20 cellular contexts compared by ENCODE assay signal in genomic region chr21:27261676-27262075, GRCh38.
"Had no signal": no experiment of that assay in that cellular context is flagged by ENCODE, and none has a peak within 500 bp of the region (broad histone marks: within the 10 kb centered on the region; RNA-seq: fewer than 3 reads in every experiment).

No MANE protein-coding gene starts in this region.

- H3K27ac ChIP-seq: coronary artery, hepatocyte, left lung, prostate gland, right atrium auricular region, suprapubic skin, tibial nerve had no signal

- H3K27me3 ChIP-seq: hepatocyte, left lung, right atrium auricular region, suprapubic skin, tibial nerve had no signal

- H2AFZ ChIP-seq: hepatocyte had no signal

- H3K79me2 ChIP-seq: hepatocyte had no signal

- H3K4me2 ChIP-seq: hepatocyte had no signal

- DNase-seq: activated CD4-positive, alpha-beta T cell treated with anti-CD3 and anti-CD28 coated beads for 1 hour; activated T-cell treated with anti-CD3 and anti-CD28 coated beads, Interleukin-2, amount 50 U/mL, for 1 hour; amniotic stem cell; foreskin melanocyte; glutamatergic neuron; immature natural killer cell; kidney glomerular epithelial cell; left lung; stimulated activated CD4-positive, alpha-beta T cell treated with anti-CD3 and anti-CD28 coated beads, Interleukin-12 subunit alpha, Interleukin-12 subunit beta, amount 100 ng/mL, for 4 hours; stimulated activated CD4-positive, alpha-beta T cell treated with anti-CD3 and anti-CD28 coated beads, Interleukin-4, amount 100 ng/mL, for 4 hours; stimulated activated naive CD8-positive, alpha-beta T cell treated with anti-CD3 and anti-CD28 coated beads, Interleukin-15, amount 100 ng/mL, for 72 hours; T-cell had no signal

- H3K4me1 ChIP-seq: left lung, prostate gland, right atrium auricular region, suprapubic skin, tibial nerve had no signal

- H3K36me3 ChIP-seq: left lung, prostate gland, right atrium auricular region, suprapubic skin, tibial nerve had no signal

- ATAC-seq: left lung; natural killer cell treated with Interleukin-12 subunit alpha and Interleukin-12 subunit beta and Interleukin-15 and Interleukin-18, amount 100 ng/mL, for 72 hours; stimulated activated naive CD8-positive, alpha-beta T cell treated with anti-CD3 and anti-CD28 coated beads, Interleukin-15, amount 100 ng/mL, for 72 hours; T-cell had no signal

- H3K4me3 ChIP-seq: coronary artery, hepatocyte, left lung, lung, prostate gland, right atrium auricular region, suprapubic skin, tibial nerve had no signal

- H3K9me3 ChIP-seq: left lung, prostate gland, right atrium auricular region, suprapubic skin, tibial nerve had no signal
